Comparison of ENCODE assay signal across 8 cellular contexts in the genomic region with DNA sequence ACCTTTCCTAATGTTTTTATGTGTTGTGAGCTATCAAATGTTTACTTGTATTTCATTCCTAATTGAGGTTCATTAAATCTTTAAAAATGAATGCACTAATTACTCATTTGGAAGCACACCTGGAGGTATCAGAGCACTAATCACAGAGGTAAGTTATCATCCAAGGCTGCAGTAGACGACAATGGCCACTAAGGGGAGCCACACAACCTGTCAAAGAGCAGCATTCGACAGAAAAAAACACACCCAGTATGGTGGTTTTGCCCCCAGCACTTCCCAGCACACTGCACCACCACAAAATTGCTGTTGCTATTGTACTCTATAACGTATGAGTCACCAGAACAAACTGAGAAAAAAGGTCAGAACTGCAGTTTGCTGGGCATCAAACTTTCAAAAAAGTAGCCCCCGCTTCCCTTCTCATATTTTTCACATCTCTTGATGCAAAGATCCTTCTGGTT.
A peak's percentile ranks its signal among the peaks of the same experiment; 100 is the strongest.
DNase-seq lines count a peak whose midpoint lies in the region; ATAC-seq and TF ChIP-seq lines count a peak whose summit lies in the region.

No MANE protein-coding gene starts in this region.

- intact Hi-C loops in CD4-positive, alpha-beta memory T cell (cut with micrococcal nuclease), result loop anchor here (1.0 kb wide), 2 partner anchors 217 to 634 kb away; no protein-coding TSS in a partner anchor

- no peak overlapping the region for H3K27ac ChIP-seq in CD4-positive, alpha-beta memory T cell (ENCODE audit: low read depth, low read length)
- no peak overlapping the region for H3K27ac ChIP-seq in fibroblast of lung (ENCODE audit: insufficient read depth, low read length)
- no peak overlapping the region for H3K27ac ChIP-seq in neutrophil

- no peaks in the 10 kb centered on the region for H4K20me1 ChIP-seq in fibroblast of lung (ENCODE audit: control insufficient read depth, extremely low read depth, insufficient read depth, low read length)

- ATAC-seq in GM19035 (IDR thresholded peaks at IDR 0.05; ENCODE audit: unreplicated experiment) (peak; percentile 72), HG03439 (IDR thresholded peaks at IDR 0.05; ENCODE audit: unreplicated experiment) (peak; percentile 75)

- no peaks in the 10 kb centered on the region for H3K79me2 ChIP-seq in fibroblast of lung (ENCODE audit: control insufficient read depth, insufficient read depth, low read length)

- no peaks in the 10 kb centered on the region for H3K36me3 ChIP-seq in CD4-positive, alpha-beta memory T cell (ENCODE audit: insufficient read depth, low read length)
- H3K36me3 ChIP-seq in fibroblast of lung (ENCODE audit: control insufficient read depth, insufficient read depth, low read length), result no peaks in the 10 kb centered on the region
- no peaks in the 10 kb centered on the region for H3K36me3 ChIP-seq in neutrophil

- no peak overlapping the region for H3K4me3 ChIP-seq in CD4-positive, alpha-beta memory T cell (ENCODE audit: low read length in 2 of 2)
- H3K4me3 ChIP-seq in fibroblast of lung (replicated peaks in 1 of 4; ENCODE audit: control extremely low read depth in 1 of 4, insufficient read depth in 1 of 4, low read depth in 3 of 4, low read length in 4 of 4) (no peak overlapping the region), neutrophil (ENCODE audit: low read depth in 1 of 2, low read length in 1 of 2) (no peak overlapping the region)

- H3K9me3 ChIP-seq in CD4-positive, alpha-beta memory T cell (ENCODE audit: control insufficient read depth in 1 of 2, low read length in 2 of 2), result no peaks in the 10 kb centered on the region
- H3K9me3 ChIP-seq in fibroblast of lung (ENCODE audit: control insufficient read depth, insufficient read depth, low read depth, low read length) (no peaks in the 10 kb centered on the region), neutrophil (no peaks in the 10 kb centered on the region)

- POLR2A ChIA-PET in CD4-positive, alpha-beta memory T cell (lab: Charles Lee; ENCODE audit: partially characterized antibody), result no interaction called here

- peaks cover 0 to 2% (median 0%) of the 10 kb centered on the region in 8 donors for H3K9me3 Mint-ChIP-seq in CD4-positive, alpha-beta memory T cell

- CTCF ChIA-PET in CD4-positive, alpha-beta memory T cell (lab: Charles Lee; ENCODE audit: partially characterized antibody), result interaction anchor here (1.0 to 2.1 kb wide), 5 partner anchors 10 to 217 kb away, joined by 3 to 7 read pairs (median 4); no protein-coding TSS in a partner anchor

- H3K4me3 Mint-ChIP-seq in CD4-positive, alpha-beta memory T cell, result no peak overlapping the region

- no peaks in the 10 kb centered on the region for H3K4me1 ChIP-seq in CD4-positive, alpha-beta memory T cell (ENCODE audit: insufficient read depth, low read length)
- H3K4me1 ChIP-seq in fibroblast of lung (ENCODE audit: control insufficient read depth, extremely low read depth, insufficient read depth, low read length), result no peaks in the 10 kb centered on the region
- no peaks in the 10 kb centered on the region for H3K4me1 ChIP-seq in neutrophil (ENCODE audit: control insufficient read depth in 1 of 2, insufficient read depth in 1 of 2, low read depth in 1 of 2, low read length in 1 of 2)

- no peaks in the 10 kb centered on the region for H3K27me3 ChIP-seq in CD4-positive, alpha-beta memory T cell (ENCODE audit: insufficient read depth, low read length)
- H3K27me3 ChIP-seq in fibroblast of lung (ENCODE audit: control insufficient read depth, insufficient read depth, low read length), result no peaks in the 10 kb centered on the region
- peaks cover 11% of the 10 kb centered on the region for H3K27me3 ChIP-seq in neutrophil

- peaks cover 6 to 8% of the 10 kb centered on the region in 2 donors for H3K27me3 Mint-ChIP-seq in CD4-positive, alpha-beta memory T cell

- H3K9ac ChIP-seq in fibroblast of lung (ENCODE audit: insufficient read depth, low read length), result no peak overlapping the region

- H2AFZ ChIP-seq in fibroblast of lung (ENCODE audit: low read length), result no peak overlapping the region

- TF ChIP-seq CTCF in fibroblast of lung (conservative IDR thresholded peaks at IDR 0.05 in 1 of 2, IDR thresholded peaks at IDR 0.05 in 1 of 2; ENCODE audit: low read depth in 1 of 2, low read length in 2 of 2) (peak; percentile 95 to 97), neutrophil (IDR thresholded peaks at IDR 0.05) (peak; percentile 46)

- H3K36me3 Mint-ChIP-seq in CD4-positive, alpha-beta memory T cell, result no peaks in the 10 kb centered on the region

- H3K4me2 ChIP-seq in fibroblast of lung (ENCODE audit: extremely low read depth, insufficient read depth, low read length), result no peak overlapping the region

- H3K4me1 Mint-ChIP-seq in CD4-positive, alpha-beta memory T cell, result no peaks in the 10 kb centered on the region

- peak; percentile 12 to 43 (median 24) for DNase-seq in CD4-positive, alpha-beta memory T cell
- peak; percentile 28 for DNase-seq in NCI-H748 treated with DMSO at 0.1 percent for 48 hours (lab: John Stamatoyannopoulos, UW)
- DNase-seq in activated CD8-positive, alpha-beta memory T cell treated with anti-CD3 and anti-CD28 coated beads, Interleukin-2, amount 50 U/mL, for 24 hours (ENCODE audit: extremely low read depth), result peak; percentile 6
- DNase-seq in fibroblast of lung (ENCODE audit: low read depth in 2 of 2), result peak; percentile 88 to 92
- DNase-seq in mesenteric fat pad (ENCODE audit: low spot score), result no peak

- no peak overlapping the region for H3K27ac Mint-ChIP-seq in CD4-positive, alpha-beta memory T cell
